Comparison of ENCODE assay signal across 8 cellular contexts in genomic region chr3:119675188-119675874, GRCh38. TPM values are rescaled to one million over a fixed set of nuclear protein-coding genes. Genes with fewer than 3 reads are reported as not detected.
DNase-seq lines count a peak whose midpoint lies in the region; ATAC-seq, FAIRE-seq and TF ChIP-seq lines count a peak whose summit lies in the region.

No MANE protein-coding gene starts in this region.

- ATAC-seq in activated T-cell treated with anti-CD3 and anti-CD28 coated beads, Interleukin-2, amount 50 U/mL, for 4 hours: no peak
- ATAC-seq in T-cell (replicated peaks in 1 of 4) (no peak), right cardiac atrium (no peak)
- ATAC-seq in stimulated activated effector memory CD8-positive, alpha-beta T cell treated with anti-CD3 and anti-CD28 coated beads, Interleukin-12 subunit alpha, Interleukin-12 subunit beta, amount 100 ng/mL, for 72 hours: no peak

- intact Hi-C loops in right cardiac atrium (cut with DNase I): loop anchor here in 2 of 4 donors (10.0 kb wide), 1 partner anchor 71 kb away; no protein-coding TSS in a partner anchor

- POLR2A ChIA-PET in T-cell (lab: Charles Lee): interaction anchor here (0.6 to 0.8 kb wide), 2 partner anchors 73 to 655 kb away, joined by 3 read pairs; no protein-coding TSS in a partner anchor

- TF ChIP-seq POLR2A in GM12891 (IDR thresholded peaks at IDR 0.05; ENCODE audit: low read depth, low read length): no peak

- no peak for DNase-seq in activated T-cell treated with anti-CD3 and anti-CD28 coated beads, Interleukin-2, amount 50 U/mL, for 4 hours
- DNase-seq in activated T-cell treated with anti-CD3 and anti-CD28 coated beads for 4 hours (no peak), T-cell (no peak), right cardiac atrium (no peak), GM12891 (ENCODE audit: insufficient read length, low spot score) (no peak), AG20443 (ENCODE audit: low spot score) (no peak)
- no peak for DNase-seq in stimulated activated effector memory CD8-positive, alpha-beta T cell treated with anti-CD3 and anti-CD28 coated beads, Interleukin-12 subunit alpha, Interleukin-12 subunit beta, amount 100 ng/mL, for 72 hours (ENCODE audit: low spot score in 2 of 2)
- no peak for DNase-seq in stimulated activated CD4-positive, alpha-beta T cell treated with anti-CD3 and anti-CD28 coated beads, Interleukin-15, amount 100 ng/mL, for 24 hours

- H3K9me3 Mint-ChIP-seq in activated T-cell treated with anti-CD3 and anti-CD28 coated beads, Interleukin-2, amount 50 U/mL, for 4 hours: no peaks in the 10 kb centered on the region
- no peaks in the 10 kb centered on the region for H3K9me3 Mint-ChIP-seq in T-cell
- no peaks in the 10 kb centered on the region for H3K9me3 Mint-ChIP-seq in stimulated activated effector memory CD8-positive, alpha-beta T cell treated with anti-CD3 and anti-CD28 coated beads, Interleukin-12 subunit alpha, Interleukin-12 subunit beta, amount 100 ng/mL, for 72 hours

- no peaks in the 10 kb centered on the region for H3K9me3 ChIP-seq in right cardiac atrium (ENCODE audit: control insufficient read depth, low read length)

- H3K27ac Mint-ChIP-seq in T-cell: peak overlapping the region; percentile 8 to 97
- H3K27ac Mint-ChIP-seq in stimulated activated effector memory CD8-positive, alpha-beta T cell treated with anti-CD3 and anti-CD28 coated beads, Interleukin-12 subunit alpha, Interleukin-12 subunit beta, amount 100 ng/mL, for 72 hours: peak overlapping the region; percentile 98

- peaks cover 3% of the 10 kb centered on the region for H3K4me1 ChIP-seq in right cardiac atrium (ENCODE audit: control insufficient read depth, insufficient read depth, low read length)

- H3K27me3 ChIP-seq in right cardiac atrium (ENCODE audit: control insufficient read depth, insufficient read depth): no peaks in the 10 kb centered on the region

- H3K4me3 Mint-ChIP-seq in activated T-cell treated with anti-CD3 and anti-CD28 coated beads, Interleukin-2, amount 50 U/mL, for 4 hours: peak overlapping the region; percentile 94
- H3K4me3 Mint-ChIP-seq in T-cell: peak overlapping the region; percentile 81 to 87 (median 84)
- H3K4me3 Mint-ChIP-seq in stimulated activated effector memory CD8-positive, alpha-beta T cell treated with anti-CD3 and anti-CD28 coated beads, Interleukin-12 subunit alpha, Interleukin-12 subunit beta, amount 100 ng/mL, for 72 hours: peak overlapping the region; percentile 80

- H3K27me3 Mint-ChIP-seq in activated T-cell treated with anti-CD3 and anti-CD28 coated beads, Interleukin-2, amount 50 U/mL, for 4 hours (ENCODE audit: low read depth): no peaks in the 10 kb centered on the region
- H3K27me3 Mint-ChIP-seq in T-cell: no peaks in the 10 kb centered on the region

- FAIRE-seq in GM12891 (lab: Jason Lieb, UNC): no peak

- peaks cover 35% of the 10 kb centered on the region for H3K4me1 Mint-ChIP-seq in activated T-cell treated with anti-CD3 and anti-CD28 coated beads, Interleukin-2, amount 50 U/mL, for 4 hours (ENCODE audit: low read depth)
- peaks cover 47 to 52% (median 47%) of the 10 kb centered on the region in 3 donors for H3K4me1 Mint-ChIP-seq in T-cell
- H3K4me1 Mint-ChIP-seq in stimulated activated effector memory CD8-positive, alpha-beta T cell treated with anti-CD3 and anti-CD28 coated beads, Interleukin-12 subunit alpha, Interleukin-12 subunit beta, amount 100 ng/mL, for 72 hours: peaks cover 28% of the 10 kb centered on the region

- H3K27ac ChIP-seq in right cardiac atrium (ENCODE audit: low read length): peak overlapping the region; percentile 89

- 63% methylated on average over 5 of the region's 5 CpGs for WGBS in right cardiac atrium

- peaks cover 28% of the 10 kb centered on the region for H3K36me3 Mint-ChIP-seq in activated T-cell treated with anti-CD3 and anti-CD28 coated beads, Interleukin-2, amount 50 U/mL, for 4 hours (ENCODE audit: insufficient read depth)
- peaks cover 33% of the 10 kb centered on the region for H3K36me3 Mint-ChIP-seq in T-cell
- H3K36me3 Mint-ChIP-seq in stimulated activated effector memory CD8-positive, alpha-beta T cell treated with anti-CD3 and anti-CD28 coated beads, Interleukin-12 subunit alpha, Interleukin-12 subunit beta, amount 100 ng/mL, for 72 hours: peaks cover 77% of the 10 kb centered on the region

- CTCF ChIA-PET in T-cell (lab: Charles Lee): interaction anchor here in 1 of 2 donors (0.7 kb wide), 1 partner anchor 921 kb away, joined by 4 read pairs; no protein-coding TSS in a partner anchor

- peak overlapping the region; percentile 69 for H3K4me3 ChIP-seq in right cardiac atrium (ENCODE audit: low read length)

TF ChIP-seq in GM12891, 5 proteins besides CTCF, POLR2A, EP300 and RAD21:
- no peak for TF ChIP-seq POU2F2 (IDR thresholded peaks at IDR 0.05; ENCODE audit: low read depth, low read length)
- TF ChIP-seq SPI1 (IDR thresholded peaks at IDR 0.05; ENCODE audit: low read depth, low read length): no peak
- no peak for TF ChIP-seq PAX5 (IDR thresholded peaks at IDR 0.05; ENCODE audit: insufficient read depth, low read length, severe bottlenecking)
- TF ChIP-seq TAF1 (IDR thresholded peaks at IDR 0.05; ENCODE audit: low read depth, low read length): no peak
- no peak for TF ChIP-seq POLR2AphosphoS5 (IDR thresholded peaks at IDR 0.05; ENCODE audit: low read depth, low read length)

RNA-seq across cellular contexts. Expression of gene COX17, which starts 1.9 kb away (rescaled TPM):
- total RNA-seq in activated T-cell treated with anti-CD3 and anti-CD28 coated beads, Interleukin-2, amount 50 U/mL, for 4 hours: 100 to 1,000 TPM in 2 of 3 donors, 10 to 100 TPM in 1; 94.7 to 118 (median 106) TPM
- total RNA-seq in T-cell (10 to 100 TPM; 20.5 to 33.1 (median 30.6) TPM), right cardiac atrium (100 to 1,000 TPM; 108 to 138 (median 132) TPM)
- polyA plus RNA-seq in right cardiac atrium: 622 TPM
- polyA plus RNA-seq in GM12891 (2012; ENCODE audit: low read depth, missing spikeins): 198 TPM

RNA-seq across cellular contexts. Expression of gene POPDC2, which starts 14.9 kb away (rescaled TPM):
- 1 to 10 TPM in 2 of 3 donors, under 1 TPM in 1; 0.84 to 2.3 (median 2.0) TPM for total RNA-seq in activated T-cell treated with anti-CD3 and anti-CD28 coated beads, Interleukin-2, amount 50 U/mL, for 4 hours
- total RNA-seq in T-cell (1 to 10 TPM; 3.6 to 4.8 (median 4.2) TPM), right cardiac atrium (100 to 1,000 TPM; 348 to 827 (median 453) TPM)
- polyA plus RNA-seq in right cardiac atrium: 504 TPM
- polyA plus RNA-seq in GM12891 (2012; ENCODE audit: low read depth, missing spikeins): 2.1 TPM

RNA-seq across cellular contexts. Expression of gene CFAP91, which starts 27.5 kb away (rescaled TPM):
- total RNA-seq in activated T-cell treated with anti-CD3 and anti-CD28 coated beads, Interleukin-2, amount 50 U/mL, for 4 hours: under 1 TPM; 0.16 to 0.29 (median 0.25) TPM
- 1 to 10 TPM in 1 of 5 donors, under 1 TPM in 3, not detected in 1; 0.14 to 1.2 (median 0.40) TPM for total RNA-seq in T-cell
- total RNA-seq in right cardiac atrium: 1 to 10 TPM in 3 of 4 donors, under 1 TPM in 1; 0.80 to 1.7 (median 1.3) TPM
- 0.50 TPM for polyA plus RNA-seq in right cardiac atrium
- 0.26 TPM for polyA plus RNA-seq in GM12891 (2012; ENCODE audit: low read depth, missing spikeins)

Comparison
In these comparisons a context has a peak if more than half of its experiments do, and no peak if none do; other contexts are left out.
1. RNA of gene POPDC2, which starts 14.9 kb away (total RNA-seq): 348 to 827 TPM in right cardiac atrium; 3.6 to 4.8 TPM in T-cell and 0.84 to 2.3 TPM in activated T-cell treated with anti-CD3 and anti-CD28 coated beads, Interleukin-2, amount 50 U/mL, for 4 hours; every median in the first group is over 10 times any median in the second.
2. Peak in every context shown above with its lines, with median percentiles within 50 percentile points of each other: H3K4me3 Mint-ChIP-seq.